In the genomic region with DNA sequence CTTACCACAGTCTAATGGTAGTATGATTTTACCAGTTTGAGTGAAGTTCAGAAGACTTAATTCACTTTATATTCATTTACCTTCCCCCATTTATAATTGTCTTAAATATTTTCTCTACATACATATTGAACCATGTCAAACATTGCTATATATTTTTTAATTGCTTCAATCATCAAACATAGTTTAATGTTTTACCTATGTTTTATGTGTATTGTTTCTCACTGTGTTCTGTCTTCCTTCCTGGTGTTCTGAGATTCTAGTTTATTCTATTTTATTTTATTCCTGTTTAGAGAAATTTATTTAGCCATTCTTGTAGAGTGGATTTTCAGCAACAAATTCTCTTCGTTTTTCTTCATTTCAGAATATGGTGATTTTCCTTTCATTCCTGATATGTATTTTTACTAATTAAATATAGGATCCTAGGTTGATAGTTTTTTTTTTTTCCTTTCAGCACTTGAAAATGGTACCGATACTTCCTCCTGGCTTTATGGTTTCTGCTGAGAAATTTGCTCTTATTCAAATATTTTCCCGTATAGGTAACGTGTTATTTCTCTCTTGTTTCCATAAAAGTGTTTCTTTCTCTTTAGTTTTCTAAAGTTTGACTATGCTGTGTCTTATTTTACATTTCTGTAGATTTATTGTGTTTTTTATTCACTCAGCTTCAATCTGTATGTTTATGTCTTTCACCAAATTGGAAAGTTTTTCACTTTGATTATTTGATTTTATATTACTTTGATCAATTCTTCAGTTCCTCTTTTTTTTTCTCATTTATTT, we compare ENCODE assay signal across 23 cellular contexts.
"Had no signal": no experiment of that assay in that cellular context is flagged by ENCODE, and none has a peak within 500 bp of the region (broad histone marks: within the 10 kb centered on the region; RNA-seq: fewer than 3 reads in every experiment).

No MANE protein-coding gene starts in this region.

- H3K4me1 Mint-ChIP-seq: naive B cell; nephron; stimulated activated memory B cell treated with anti-CD40 and anti-IgM and Interleukin-4, amounts not matched to agents 10 μg/mL and 1 μg/mL and 100 μg/mL, for 72 hours had no signal

- DNase-seq: dermis blood vessel endothelial cell; gastrocnemius medialis; glutamatergic neuron; islet precursor cell; left ventricle myocardium inferior; lower lobe of right lung; mesenchymal stem cell; midbrain; naive B cell; occipital lobe; psoas muscle; retina; right lobe of liver; spleen; stimulated activated CD4-positive, alpha-beta T cell treated with anti-CD3 and anti-CD28 coated beads, Interleukin-15, amount 100 ng/mL, for 24 hours; stimulated activated CD4-positive, alpha-beta T cell treated with anti-CD3 and anti-CD28 coated beads, Interleukin-1b, Interleukin-23, amount 100 ng/mL, for 48 hours; stimulated activated CD4-positive, alpha-beta T cell treated with anti-CD3 and anti-CD28 coated beads, Interleukin-4, amount 100 ng/mL, for 24 hours; upper lobe of right lung had no signal

- H3K4me3 ChIP-seq: gastrocnemius medialis, left ventricle myocardium inferior, lower lobe of right lung, psoas muscle, right lobe of liver, spleen, tibial nerve, upper lobe of right lung, vagina had no signal

- H3K27ac Mint-ChIP-seq: nephron; stimulated activated memory B cell treated with anti-CD40 and anti-IgM and Interleukin-4, amounts not matched to agents 10 μg/mL and 1 μg/mL and 100 μg/mL, for 72 hours; stimulated activated naive CD8-positive, alpha-beta T cell treated with anti-CD3 and anti-CD28 coated beads, Interleukin-15, Interleukin-2, amounts not matched to agents 100 ng/mL and 50 ng/mL, for 24 hours had no signal

- H3K27me3 ChIP-seq: gastrocnemius medialis, right lobe of liver, spleen, tibial nerve, upper lobe of right lung, vagina had no signal

- H3K9me3 ChIP-seq: gastrocnemius medialis, lower lobe of right lung, psoas muscle, spleen, upper lobe of right lung, vagina had no signal

- H3K4me1 ChIP-seq: gastrocnemius medialis, left ventricle myocardium inferior, lower lobe of right lung, psoas muscle, spleen, tibial nerve, upper lobe of right lung, vagina had no signal

- H3K9me3 Mint-ChIP-seq: stimulated activated memory B cell treated with anti-CD40 and anti-IgM and Interleukin-4, amounts not matched to agents 10 μg/mL and 1 μg/mL and 100 μg/mL, for 72 hours had no signal

- H3K27ac ChIP-seq: gastrocnemius medialis, left ventricle myocardium inferior, lower lobe of right lung, psoas muscle, right lobe of liver, spleen, tibial nerve, upper lobe of right lung, vagina had no signal

- H3K36me3 Mint-ChIP-seq: naive B cell; stimulated activated memory B cell treated with anti-CD40 and anti-IgM and Interleukin-4, amounts not matched to agents 10 μg/mL and 1 μg/mL and 100 μg/mL, for 72 hours had no signal

- H3K4me3 Mint-ChIP-seq: naive B cell; nephron; stimulated activated memory B cell treated with anti-CD40 and anti-IgM and Interleukin-4, amounts not matched to agents 10 μg/mL and 1 μg/mL and 100 μg/mL, for 72 hours; stimulated activated naive CD8-positive, alpha-beta T cell treated with anti-CD3 and anti-CD28 coated beads, Interleukin-15, Interleukin-2, amounts not matched to agents 100 ng/mL and 50 ng/mL, for 24 hours had no signal

- H3K36me3 ChIP-seq: gastrocnemius medialis, left ventricle myocardium inferior, lower lobe of right lung, right lobe of liver, spleen, tibial nerve, upper lobe of right lung, vagina had no signal
